Comparison of ENCODE assay signal across 8 cellular contexts in genomic region chr15:43253431-43254403, GRCh38. TPM values are rescaled to one million over a fixed set of nuclear protein-coding genes. Genes with fewer than 3 reads are reported as not detected.
DNase-seq lines count a peak whose midpoint lies in the region; ATAC-seq and TF ChIP-seq lines count a peak whose summit lies in the region.

No MANE protein-coding gene starts in this region.

- peaks cover 3% of the 10 kb centered on the region for H3K27me3 Mint-ChIP-seq in activated naive CD4-positive, alpha-beta T cell treated with anti-CD3 and anti-CD28 coated beads for 36 hours (ENCODE audit: low read depth)
- peaks cover 2 to 23% (median 7%) of the 10 kb centered on the region in 5 donors for H3K27me3 Mint-ChIP-seq in naive thymus-derived CD8-positive, alpha-beta T cell

- no peak overlapping the region for H3K4me3 ChIP-seq in astrocyte of the cerebellum (ENCODE audit: low read depth, low read length)

- no peak overlapping the region for H3K27ac Mint-ChIP-seq in activated naive CD4-positive, alpha-beta T cell treated with anti-CD3 and anti-CD28 coated beads for 36 hours
- H3K27ac Mint-ChIP-seq in naive thymus-derived CD8-positive, alpha-beta T cell, result peak overlapping the region in 5 of 10 donors; percentile 21 to 75 (median 61)

- TF ChIP-seq CTCF in astrocyte of the cerebellum (IDR thresholded peaks at IDR 0.05; ENCODE audit: low read depth, low read length, missing control alignments), result no peak

- peak; percentile 65 for DNase-seq in activated naive CD4-positive, alpha-beta T cell treated with anti-CD3 and anti-CD28 coated beads for 36 hours
- no peak for DNase-seq in activated naive CD4-positive, alpha-beta T cell (lab: John Stamatoyannopoulos, UW)
- DNase-seq in astrocyte of the cerebellum (ENCODE audit: low read depth) (peak; percentile 56), NCI-H1417 treated with DMSO at 0.1 percent for 48 hours (lab: John Stamatoyannopoulos, UW) (no peak), DMS53 treated with DMSO at 0.1 percent for 48 hours (lab: John Stamatoyannopoulos, UW; ENCODE audit: unreplicated experiment) (no peak), NCI-H524 treated with DMSO at 0.1 percent for 48 hours (lab: John Stamatoyannopoulos, UW) (no peak)
- DNase-seq in naive thymus-derived CD8-positive, alpha-beta T cell, result peak in 2 of 10 donors; percentile 3 to 28

- intact Hi-C loops in activated naive CD4-positive, alpha-beta T cell treated with anti-CD3 and anti-CD28 coated beads for 36 hours (cut with micrococcal nuclease), result no loop called here

- H3K36me3 Mint-ChIP-seq in activated naive CD4-positive, alpha-beta T cell treated with anti-CD3 and anti-CD28 coated beads for 36 hours (ENCODE audit: low read depth), result no peaks in the 10 kb centered on the region
- H3K36me3 Mint-ChIP-seq in naive thymus-derived CD8-positive, alpha-beta T cell, result no peaks in the 10 kb centered on the region

- peaks cover 20% of the 10 kb centered on the region for H3K4me1 Mint-ChIP-seq in activated naive CD4-positive, alpha-beta T cell treated with anti-CD3 and anti-CD28 coated beads for 36 hours (ENCODE audit: low read depth)
- H3K4me1 Mint-ChIP-seq in naive thymus-derived CD8-positive, alpha-beta T cell, result peaks cover 0 to 26% (median 7%) of the 10 kb centered on the region in 4 donors

- peak; percentile 37 for ATAC-seq in HG03342 (IDR thresholded peaks at IDR 0.05; ENCODE audit: unreplicated experiment)
- ATAC-seq in naive thymus-derived CD8-positive, alpha-beta T cell, result peak; percentile 52 to 88

- CTCF ChIA-PET in activated naive CD4-positive, alpha-beta T cell treated with anti-CD3 and anti-CD28 coated beads for 36 hours (lab: Charles Lee), result interaction anchor here (0.6 to 1.6 kb wide), 5 partner anchors 15 to 41 kb away, joined by 3 to 4 read pairs (median 4); no protein-coding TSS in a partner anchor

- POLR2A ChIA-PET in naive thymus-derived CD8-positive, alpha-beta T cell (lab: Charles Lee), result no interaction called here

- no peaks in the 10 kb centered on the region for H3K9me3 Mint-ChIP-seq in activated naive CD4-positive, alpha-beta T cell treated with anti-CD3 and anti-CD28 coated beads for 36 hours
- no peaks in the 10 kb centered on the region for H3K9me3 Mint-ChIP-seq in naive thymus-derived CD8-positive, alpha-beta T cell

- in situ Hi-C loops in astrocyte of the cerebellum (cut with HindIII; ENCODE audit: low sequenced_read_pairs), result loop anchor here (5.0 kb wide), 1 partner anchor 46 kb away; no protein-coding TSS in a partner anchor

- H3K4me3 Mint-ChIP-seq in activated naive CD4-positive, alpha-beta T cell treated with anti-CD3 and anti-CD28 coated beads for 36 hours, result no peak overlapping the region
- peak overlapping the region in 1 of 10 donors; percentile 10 for H3K4me3 Mint-ChIP-seq in naive thymus-derived CD8-positive, alpha-beta T cell

RNA-seq across cellular contexts. Expression of gene TGM5, which starts 13.0 kb away (rescaled TPM):
- not detected for total RNA-seq in activated naive CD4-positive, alpha-beta T cell treated with anti-CD3 and anti-CD28 coated beads for 36 hours
- not detected for total RNA-seq in naive thymus-derived CD8-positive, alpha-beta T cell
- not detected for polyA plus RNA-seq in naive thymus-derived CD8-positive, alpha-beta T cell

RNA-seq across cellular contexts. Expression of gene EPB42, which starts 32.9 kb away (rescaled TPM):
- total RNA-seq in activated naive CD4-positive, alpha-beta T cell treated with anti-CD3 and anti-CD28 coated beads for 36 hours, result not detected
- not detected for total RNA-seq in naive thymus-derived CD8-positive, alpha-beta T cell
- not detected for polyA plus RNA-seq in naive thymus-derived CD8-positive, alpha-beta T cell

RNA-seq across cellular contexts. Expression of gene TGM7, which starts 48.3 kb away (rescaled TPM):
- not detected for total RNA-seq in activated naive CD4-positive, alpha-beta T cell treated with anti-CD3 and anti-CD28 coated beads for 36 hours
- not detected for total RNA-seq in naive thymus-derived CD8-positive, alpha-beta T cell
- polyA plus RNA-seq in naive thymus-derived CD8-positive, alpha-beta T cell, result not detected

Comparison
In these comparisons a context has a peak if more than half of its experiments do, and no peak if none do; other contexts are left out.
1. DNase-seq: peak in activated naive CD4-positive, alpha-beta T cell treated with anti-CD3 and anti-CD28 coated beads for 36 hours (single experiment) and astrocyte of the cerebellum (single experiment); none in activated naive CD4-positive, alpha-beta T cell (0 of 4), NCI-H1417 treated with DMSO at 0.1 percent for 48 hours (single experiment), DMS53 treated with DMSO at 0.1 percent for 48 hours (single experiment) and NCI-H524 treated with DMSO at 0.1 percent for 48 hours (single experiment).